Comparison of ENCODE assay signal across 3 cellular contexts in the genomic region with DNA sequence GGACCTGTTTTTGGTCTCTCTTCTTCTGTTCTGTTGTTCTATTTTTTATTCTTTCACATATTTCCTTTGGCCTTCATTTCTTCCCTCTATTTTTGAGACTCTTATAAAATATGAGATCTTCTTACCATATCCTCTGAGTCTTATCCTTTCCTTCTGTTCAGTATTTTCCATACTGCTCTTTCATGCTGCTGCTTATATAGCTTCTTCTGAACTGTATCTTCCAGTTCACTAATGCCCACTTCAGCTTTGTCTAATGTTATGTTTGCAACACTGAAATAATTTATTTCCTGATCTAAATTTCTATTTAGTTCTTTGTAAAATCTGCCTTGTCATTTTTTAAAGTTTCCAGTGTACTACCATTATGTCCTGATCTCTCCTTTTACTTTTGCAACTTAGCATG.
TF ChIP-seq lines count a peak whose summit lies in the region.

No MANE protein-coding gene starts in this region.

TF ChIP-seq in SK-N-SH treated with all-trans-retinoic acid at 6 μM for 48 hours, 23 proteins besides CTCF, POLR2A, EP300 and RAD21:
- TF ChIP-seq ZNF565 (CRISPR knock-in tag; conservative IDR thresholded peaks at IDR 0.05; ENCODE audit: low read depth) (no peak), TCF4 (CRISPR knock-in tag; IDR thresholded peaks at IDR 0.05; ENCODE audit: borderline replicate concordance) (no peak), ZFP30 (CRISPR knock-in tag; IDR thresholded peaks at IDR 0.05) (peak; percentile 77)

TF ChIP-seq in SK-N-SH, 30 proteins besides CTCF, POLR2A, EP300 and RAD21:
- TF ChIP-seq TEAD4 (IDR thresholded peaks at IDR 0.05; ENCODE audit: borderline replicate concordance, insufficient read depth), result no peak
- TF ChIP-seq FOSL2 (IDR thresholded peaks at IDR 0.05; ENCODE audit: borderline replicate concordance, low read depth), result no peak
- TF ChIP-seq ZBTB33 (IDR thresholded peaks at IDR 0.05; ENCODE audit: borderline replicate concordance, low read depth), result no peak
- no peak for TF ChIP-seq POLR2AphosphoS5 (IDR thresholded peaks at IDR 0.05; ENCODE audit: low read depth, low read length)
- TF ChIP-seq YY1 (IDR thresholded peaks at IDR 0.05; ENCODE audit: low read depth), result no peak
- no peak for TF ChIP-seq MEF2A (IDR thresholded peaks at IDR 0.05; ENCODE audit: borderline replicate concordance, low read depth)
- TF ChIP-seq PBX3 (IDR thresholded peaks at IDR 0.05), result no peak
- no peak for TF ChIP-seq EZH2phosphoT487 (IDR thresholded peaks at IDR 0.05; ENCODE audit: borderline replicate concordance, low read depth)
- no peak for TF ChIP-seq USF1 (IDR thresholded peaks at IDR 0.05; ENCODE audit: borderline replicate concordance, low read depth)
- TF ChIP-seq SMC3 (IDR thresholded peaks at IDR 0.05; ENCODE audit: low read depth, low read length), result no peak
- TF ChIP-seq RFX5 (IDR thresholded peaks at IDR 0.05; ENCODE audit: low read length), result no peak

TF ChIP-seq in GM12878, 131 proteins besides CTCF, POLR2A, EP300 and RAD21:
- no peak for TF ChIP-seq ZNF592 (IDR thresholded peaks at IDR 0.05)
- TF ChIP-seq, protein P1, sequence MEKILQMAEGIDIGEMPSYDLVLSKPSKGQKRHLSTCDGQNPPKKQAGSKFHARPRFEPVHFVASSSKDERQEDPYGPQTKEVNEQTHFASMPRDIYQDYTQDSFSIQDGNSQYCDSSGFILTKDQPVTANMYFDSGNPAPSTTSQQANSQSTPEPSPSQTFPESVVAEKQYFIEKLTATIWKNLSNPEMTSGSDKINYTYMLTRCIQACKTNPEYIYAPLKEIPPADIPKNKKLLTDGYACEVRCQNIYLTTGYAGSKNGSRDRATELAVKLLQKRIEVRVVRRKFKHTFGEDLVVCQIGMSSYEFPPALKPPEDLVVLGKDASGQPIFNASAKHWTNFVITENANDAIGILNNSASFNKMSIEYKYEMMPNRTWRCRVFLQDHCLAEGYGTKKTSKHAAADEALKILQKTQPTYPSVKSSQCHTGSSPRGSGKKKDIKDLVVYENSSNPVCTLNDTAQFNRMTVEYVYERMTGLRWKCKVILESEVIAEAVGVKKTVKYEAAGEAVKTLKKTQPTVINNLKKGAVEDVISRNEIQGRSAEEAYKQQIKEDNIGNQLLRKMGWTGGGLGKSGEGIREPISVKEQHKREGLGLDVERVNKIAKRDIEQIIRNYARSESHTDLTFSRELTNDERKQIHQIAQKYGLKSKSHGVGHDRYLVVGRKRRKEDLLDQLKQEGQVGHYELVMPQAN (conservative IDR thresholded peaks at IDR 0.05), result no peak
- TF ChIP-seq BCLAF1 (IDR thresholded peaks at IDR 0.05), result no peak
- no peak for TF ChIP-seq GATAD2B (conservative IDR thresholded peaks at IDR 0.05; ENCODE audit: low read depth)
- no peak for TF ChIP-seq RFX5 (IDR thresholded peaks at IDR 0.05; ENCODE audit: low read depth, low read length)
- TF ChIP-seq BRCA1 (IDR thresholded peaks at IDR 0.05; ENCODE audit: low read depth, low read length), result no peak
- TF ChIP-seq SUPT20H (IDR thresholded peaks at IDR 0.05; ENCODE audit: borderline replicate concordance, control insufficient read depth, low read depth, low read length), result no peak
- TF ChIP-seq BCL3 (IDR thresholded peaks at IDR 0.05; ENCODE audit: borderline replicate concordance, insufficient read depth, low read depth, low read length, poor library complexity, severe bottlenecking), result no peak
- no peak for TF ChIP-seq CREB1 (IDR thresholded peaks at IDR 0.05; ENCODE audit: low read depth)
- TF ChIP-seq JUNB (IDR thresholded peaks at IDR 0.05), result no peak
- TF ChIP-seq ZNF24 (IDR thresholded peaks at IDR 0.05), result no peak
- TF ChIP-seq, protein P2, sequence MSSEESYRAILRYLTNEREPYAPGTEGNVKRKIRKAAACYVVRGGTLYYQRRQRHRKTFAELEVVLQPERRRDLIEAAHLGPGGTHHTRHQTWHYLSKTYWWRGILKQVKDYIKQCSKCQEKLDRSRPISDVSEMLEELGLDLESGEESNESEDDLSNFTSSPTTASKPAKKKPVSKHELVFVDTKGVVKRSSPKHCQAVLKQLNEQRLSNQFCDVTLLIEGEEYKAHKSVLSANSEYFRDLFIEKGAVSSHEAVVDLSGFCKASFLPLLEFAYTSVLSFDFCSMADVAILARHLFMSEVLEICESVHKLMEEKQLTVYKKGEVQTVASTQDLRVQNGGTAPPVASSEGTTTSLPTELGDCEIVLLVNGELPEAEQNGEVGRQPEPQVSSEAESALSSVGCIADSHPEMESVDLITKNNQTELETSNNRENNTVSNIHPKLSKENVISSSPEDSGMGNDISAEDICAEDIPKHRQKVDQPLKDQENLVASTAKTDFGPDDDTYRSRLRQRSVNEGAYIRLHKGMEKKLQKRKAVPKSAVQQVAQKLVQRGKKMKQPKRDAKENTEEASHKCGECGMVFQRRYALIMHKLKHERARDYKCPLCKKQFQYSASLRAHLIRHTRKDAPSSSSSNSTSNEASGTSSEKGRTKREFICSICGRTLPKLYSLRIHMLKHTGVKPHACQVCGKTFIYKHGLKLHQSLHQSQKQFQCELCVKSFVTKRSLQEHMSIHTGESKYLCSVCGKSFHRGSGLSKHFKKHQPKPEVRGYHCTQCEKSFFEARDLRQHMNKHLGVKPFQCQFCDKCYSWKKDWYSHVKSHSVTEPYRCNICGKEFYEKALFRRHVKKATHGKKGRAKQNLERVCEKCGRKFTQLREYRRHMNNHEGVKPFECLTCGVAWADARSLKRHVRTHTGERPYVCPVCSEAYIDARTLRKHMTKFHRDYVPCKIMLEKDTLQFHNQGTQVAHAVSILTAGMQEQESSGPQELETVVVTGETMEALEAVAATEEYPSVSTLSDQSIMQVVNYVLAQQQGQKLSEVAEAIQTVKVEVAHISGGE (CRISPR knock-in tag; IDR thresholded peaks at IDR 0.05), result no peak
- no peak for TF ChIP-seq YY1 (IDR thresholded peaks at IDR 0.05; ENCODE audit: low read depth, low read length)
- no peak for TF ChIP-seq CBX3 (IDR thresholded peaks at IDR 0.05; ENCODE audit: borderline replicate concordance, low read depth)
- no peak for TF ChIP-seq NR2C2 (IDR thresholded peaks at IDR 0.05; ENCODE audit: borderline replicate concordance, control insufficient read depth, insufficient read length, low read depth)
